9 cellular contexts compared by ENCODE assay signal in the genomic region with DNA sequence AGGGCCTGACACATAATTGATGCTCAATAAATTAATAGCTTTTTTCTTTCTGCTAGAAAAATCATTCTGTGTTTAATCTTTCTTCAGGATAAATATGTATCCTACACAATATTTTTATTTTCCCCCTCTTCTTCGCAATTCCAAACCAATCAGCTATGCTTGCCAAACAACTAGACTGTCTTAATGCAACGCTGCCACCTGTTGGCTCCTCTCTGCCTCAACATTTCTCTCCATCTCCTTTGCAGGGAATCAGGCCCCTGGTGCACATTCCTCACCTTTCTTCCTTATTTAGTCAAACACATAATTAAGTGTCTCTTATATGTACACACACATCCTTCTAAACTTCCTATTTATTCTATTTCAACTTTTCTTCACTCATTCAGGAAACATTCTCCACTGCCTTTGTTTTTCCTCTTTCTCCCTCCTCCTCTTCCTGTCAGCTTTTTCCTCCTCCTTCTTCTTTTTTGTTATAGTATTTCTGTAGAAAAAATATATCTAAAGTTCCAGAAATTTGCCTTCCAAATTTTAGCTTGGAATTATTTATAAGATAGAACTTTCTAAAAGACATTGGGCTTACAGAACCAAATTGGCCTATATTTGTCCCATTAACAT.
DNase-seq lines count a peak whose midpoint lies in the region; ATAC-seq and TF ChIP-seq lines count a peak whose summit lies in the region.
"Had no signal": no experiment of that assay in that cellular context is flagged by ENCODE, and none has a peak within 500 bp of the region (broad histone marks: within the 10 kb centered on the region; RNA-seq: fewer than 3 reads in every experiment).

No MANE protein-coding gene starts in this region.

- POLR2A ChIA-PET in naive thymus-derived CD8-positive, alpha-beta T cell (lab: Charles Lee), result no interaction called here

- H3K4me3 Mint-ChIP-seq in naive thymus-derived CD8-positive, alpha-beta T cell, result no peak overlapping the region

- no peaks in the 10 kb centered on the region for H3K79me2 ChIP-seq in OCI-LY3 (ENCODE audit: low read length)

- DNase-seq in COR-L47 (lab: John Stamatoyannopoulos, UW) (peak; percentile 69), HL-60 (ENCODE audit: low read depth in 1 of 2, low spot score in 1 of 2) (no peak), foreskin fibroblast (peak in 1 of 2 donors; percentile 14), amygdala (lab: John Stamatoyannopoulos, UW) (no peak), sciatic nerve (ENCODE audit: low spot score) (no peak)
- DNase-seq in naive thymus-derived CD8-positive, alpha-beta T cell, result no peak
- DNase-seq: activated CD4-positive, alpha-beta T cell treated with anti-CD3 and anti-CD28 coated beads, Interleukin-2, amount 50 U/mL, for 1 hour had no signal

- intact Hi-C loops in sciatic nerve (cut with DNase I), result no loop called here

- H3K27ac Mint-ChIP-seq in naive thymus-derived CD8-positive, alpha-beta T cell, result no peak overlapping the region

- H2AFZ ChIP-seq in OCI-LY3 (ENCODE audit: low read depth, low read length), result no peak overlapping the region

- TF ChIP-seq CTCF in HL-60 (IDR thresholded peaks at IDR 0.05; ENCODE audit: insufficient read depth, low read length) (peak; percentile 6), OCI-LY3 (IDR thresholded peaks at IDR 0.05; ENCODE audit: low read depth, low read length) (peak; percentile 61), foreskin fibroblast (IDR thresholded peaks at IDR 0.05; ENCODE audit: low read depth, low read length) (peak; percentile 36)

- H3K27ac ChIP-seq in HL-60 (replicated peaks) (no peak overlapping the region), OCI-LY3 (ENCODE audit: low read length) (no peak overlapping the region)

- no peak overlapping the region for H3K9ac ChIP-seq in OCI-LY3 (ENCODE audit: low read length)

- H3K4me1 Mint-ChIP-seq in naive thymus-derived CD8-positive, alpha-beta T cell, result no peaks in the 10 kb centered on the region

- peaks cover 9 to 20% (median 13%) of the 10 kb centered on the region in 9 donors for H3K9me3 Mint-ChIP-seq in naive thymus-derived CD8-positive, alpha-beta T cell

- H4K20me1 ChIP-seq in OCI-LY3 (ENCODE audit: insufficient read depth, low read length), result no peaks in the 10 kb centered on the region

- no peaks in the 10 kb centered on the region for H3K27me3 Mint-ChIP-seq in naive thymus-derived CD8-positive, alpha-beta T cell

- no peaks in the 10 kb centered on the region for H3K27me3 ChIP-seq in HL-60 (ENCODE audit: insufficient read depth, poor library complexity, severe bottlenecking)
- no peaks in the 10 kb centered on the region for H3K27me3 ChIP-seq in OCI-LY3 (ENCODE audit: low read depth, low read length)

- H3K36me3 ChIP-seq in OCI-LY3 (replicated peaks; ENCODE audit: low read depth, low read length), result no peaks in the 10 kb centered on the region

- no peaks in the 10 kb centered on the region for H3K4me1 ChIP-seq in OCI-LY3 (ENCODE audit: low read length)

- peaks cover 0 to 6% (median 0%) of the 10 kb centered on the region in 3 donors for H3K36me3 Mint-ChIP-seq in naive thymus-derived CD8-positive, alpha-beta T cell

- H3K9me3 ChIP-seq in OCI-LY3 (ENCODE audit: insufficient read depth, low read length), result no peaks in the 10 kb centered on the region

- no peak overlapping the region for H3K4me3 ChIP-seq in HL-60 (replicated peaks; ENCODE audit: insufficient read depth, low read length)
- no peak overlapping the region for H3K4me3 ChIP-seq in OCI-LY3 (ENCODE audit: low read length)
- H3K4me3 ChIP-seq in foreskin fibroblast (ENCODE audit: low read depth in 1 of 2, low read length in 2 of 2), result no peak overlapping the region

- no peak for ATAC-seq in naive thymus-derived CD8-positive, alpha-beta T cell
- ATAC-seq in sciatic nerve (no peak), HG03159 (IDR thresholded peaks at IDR 0.05; ENCODE audit: unreplicated experiment) (no peak)

- H3K4me2 ChIP-seq in OCI-LY3 (ENCODE audit: low read length), result no peak overlapping the region

Comparison
In these comparisons a context has a peak if more than half of its experiments do, and no peak if none do; other contexts are left out.
1. CTCF ChIP-seq: peak in every context shown above with its lines; median percentile 61 in OCI-LY3; 36 in foreskin fibroblast; 6 in HL-60.